ENCODE assay signal across 8 cellular contexts in the genomic region with DNA sequence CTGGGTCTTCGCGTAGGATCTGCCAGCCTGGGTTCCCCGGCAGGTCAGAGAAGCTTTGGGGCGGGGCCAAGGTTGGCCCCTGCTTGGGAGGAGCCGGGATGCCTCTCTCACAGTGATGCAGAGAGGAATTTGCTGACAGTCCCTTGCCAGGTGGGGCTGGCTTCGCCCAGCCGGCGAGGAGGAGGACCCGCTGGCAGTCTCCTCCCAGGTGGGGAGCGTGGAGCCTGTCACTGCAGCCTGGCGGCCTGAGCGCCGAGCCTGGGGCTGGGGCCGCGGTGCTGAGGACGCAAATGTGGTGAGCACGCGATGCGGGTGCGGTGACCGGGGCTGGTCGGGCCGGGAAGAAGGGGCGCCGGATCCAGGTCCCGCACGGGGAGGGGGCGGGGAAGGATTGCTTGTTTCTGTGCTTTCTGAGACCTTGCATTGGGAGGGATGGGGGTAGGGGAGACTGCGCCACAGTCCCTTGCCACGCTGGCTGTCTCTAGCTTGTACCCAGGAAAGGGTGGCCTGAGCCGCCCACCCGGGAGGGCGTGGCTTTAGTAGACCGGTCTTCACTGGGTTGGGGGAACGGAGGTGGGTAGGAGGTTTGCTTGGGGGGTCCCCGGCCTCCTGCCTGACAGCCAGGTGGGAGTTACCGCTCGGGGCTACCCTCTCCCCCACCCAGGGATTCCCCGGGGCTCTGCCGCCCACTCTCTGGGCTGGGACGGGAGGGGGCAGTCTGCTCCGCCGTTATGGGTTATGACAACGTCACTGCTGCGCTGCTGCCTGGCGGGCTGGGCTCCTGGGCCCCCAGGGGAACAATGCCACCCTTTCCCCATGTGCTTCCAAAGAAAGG. TPM values are rescaled to one million over a fixed set of nuclear protein-coding genes. Genes with fewer than 3 reads are reported as not detected.
DNase-seq lines count a peak whose midpoint lies in the region; ATAC-seq and TF ChIP-seq lines count a peak whose summit lies in the region.

A gene with protein sequence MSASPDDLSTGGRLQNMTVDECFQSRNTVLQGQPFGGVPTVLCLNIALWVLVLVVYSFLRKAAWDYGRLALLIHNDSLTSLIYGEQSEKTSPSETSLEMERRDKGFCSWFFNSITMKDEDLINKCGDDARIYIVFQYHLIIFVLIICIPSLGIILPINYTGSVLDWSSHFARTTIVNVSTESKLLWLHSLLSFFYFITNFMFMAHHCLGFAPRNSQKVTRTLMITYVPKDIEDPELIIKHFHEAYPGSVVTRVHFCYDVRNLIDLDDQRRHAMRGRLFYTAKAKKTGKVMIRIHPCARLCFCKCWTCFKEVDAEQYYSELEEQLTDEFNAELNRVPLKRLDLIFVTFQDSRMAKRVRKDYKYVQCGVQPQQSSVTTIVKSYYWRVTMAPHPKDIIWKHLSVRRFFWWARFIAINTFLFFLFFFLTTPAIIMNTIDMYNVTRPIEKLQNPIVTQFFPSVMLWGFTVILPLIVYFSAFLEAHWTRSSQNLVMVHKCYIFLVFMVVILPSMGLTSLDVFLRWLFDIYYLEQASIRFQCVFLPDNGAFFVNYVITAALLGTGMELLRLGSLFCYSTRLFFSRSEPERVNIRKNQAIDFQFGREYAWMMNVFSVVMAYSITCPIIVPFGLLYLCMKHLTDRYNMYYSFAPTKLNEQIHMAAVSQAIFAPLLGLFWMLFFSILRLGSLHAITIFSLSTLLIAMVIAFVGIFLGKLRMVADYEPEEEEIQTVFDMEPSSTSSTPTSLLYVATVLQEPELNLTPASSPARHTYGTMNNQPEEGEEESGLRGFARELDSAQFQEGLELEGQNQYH (plus strand): TSS at position 196 of the 835 bp plus-strand sequence. CDS start 37,016 bp downstream, outside the sequence.

- CTCF ChIA-PET in activated CD8-positive, alpha-beta memory T cell treated with anti-CD3 and anti-CD28 coated beads, Interleukin-2, amount 10 ng/mL, durations not matched to agents 7 days and 5 days (lab: Charles Lee), result no interaction called here

- in situ Hi-C loops in GM13976 (cut with MboI; ENCODE audit: low sequenced_read_pairs, unreplicated experiment), result no loop called here

- DNase-seq in GM13976 (ENCODE audit: low spot score) (peak; percentile 75), NCI-H748 treated with DMSO at 0.1 percent for 48 hours (lab: John Stamatoyannopoulos, UW) (peak; percentile 86), epithelial cell of proximal tubule (ENCODE audit: low read depth) (no peak), superior temporal gyrus (ENCODE audit: extremely low spot score) (peak; percentile 46)
- DNase-seq in activated CD8-positive, alpha-beta memory T cell treated with anti-CD3 and anti-CD28 coated beads, Interleukin-2, amount 10 ng/mL, durations not matched to agents 7 days and 5 days, result peak; percentile 68
- DNase-seq in natural killer cell treated with Interleukin-12 subunit alpha and Interleukin-12 subunit beta and Interleukin-15 and Interleukin-18, amount 100 ng/mL, for 72 hours (ENCODE audit: low spot score), result peak; percentile 67

- H3K36me3 Mint-ChIP-seq in activated CD8-positive, alpha-beta memory T cell treated with anti-CD3 and anti-CD28 coated beads, Interleukin-2, amount 10 ng/mL, durations not matched to agents 7 days and 5 days, result no peaks in the 10 kb centered on the region
- no peaks in the 10 kb centered on the region for H3K36me3 Mint-ChIP-seq in natural killer cell treated with Interleukin-12 subunit alpha and Interleukin-12 subunit beta and Interleukin-15 and Interleukin-18, amount 100 ng/mL, for 72 hours

- peak; percentile 55 for ATAC-seq in HG03575 (IDR thresholded peaks at IDR 0.05; ENCODE audit: extremely low read depth, insufficient number of reproducible peaks, low FRiP score, unreplicated experiment)
- ATAC-seq in activated CD8-positive, alpha-beta memory T cell treated with anti-CD3 and anti-CD28 coated beads, Interleukin-2, amount 10 ng/mL, durations not matched to agents 7 days and 5 days, result peak; percentile 86
- ATAC-seq in natural killer cell treated with Interleukin-12 subunit alpha and Interleukin-12 subunit beta and Interleukin-15 and Interleukin-18, amount 100 ng/mL, for 72 hours, result peak; percentile 68 to 77
- ATAC-seq in HG03095 (IDR thresholded peaks at IDR 0.05; ENCODE audit: unreplicated experiment), result no peak

- no peak within 1 kb of the TSS for H3K27ac Mint-ChIP-seq in activated CD8-positive, alpha-beta memory T cell treated with anti-CD3 and anti-CD28 coated beads, Interleukin-2, amount 10 ng/mL, durations not matched to agents 7 days and 5 days
- H3K27ac Mint-ChIP-seq in natural killer cell treated with Interleukin-12 subunit alpha and Interleukin-12 subunit beta and Interleukin-15 and Interleukin-18, amount 100 ng/mL, for 72 hours, result no peak within 1 kb of the TSS

- H3K4me3 ChIP-seq in epithelial cell of proximal tubule (ENCODE audit: low read depth, low read length), result peak within 1 kb of the TSS; percentile 59

- H3K4me3 Mint-ChIP-seq in activated CD8-positive, alpha-beta memory T cell treated with anti-CD3 and anti-CD28 coated beads, Interleukin-2, amount 10 ng/mL, durations not matched to agents 7 days and 5 days, result peak within 1 kb of the TSS; percentile 52
- peak within 1 kb of the TSS; percentile 63 for H3K4me3 Mint-ChIP-seq in natural killer cell treated with Interleukin-12 subunit alpha and Interleukin-12 subunit beta and Interleukin-15 and Interleukin-18, amount 100 ng/mL, for 72 hours

- no peaks in the 10 kb centered on the region for H3K9me3 Mint-ChIP-seq in activated CD8-positive, alpha-beta memory T cell treated with anti-CD3 and anti-CD28 coated beads, Interleukin-2, amount 10 ng/mL, durations not matched to agents 7 days and 5 days (ENCODE audit: low read depth)
- no peaks in the 10 kb centered on the region for H3K9me3 Mint-ChIP-seq in natural killer cell treated with Interleukin-12 subunit alpha and Interleukin-12 subunit beta and Interleukin-15 and Interleukin-18, amount 100 ng/mL, for 72 hours

- peaks cover 20% of the 10 kb centered on the region for H3K4me1 Mint-ChIP-seq in activated CD8-positive, alpha-beta memory T cell treated with anti-CD3 and anti-CD28 coated beads, Interleukin-2, amount 10 ng/mL, durations not matched to agents 7 days and 5 days
- peaks cover 4 to 21% of the 10 kb centered on the region in 2 donors for H3K4me1 Mint-ChIP-seq in natural killer cell treated with Interleukin-12 subunit alpha and Interleukin-12 subunit beta and Interleukin-15 and Interleukin-18, amount 100 ng/mL, for 72 hours (ENCODE audit: low read depth in 2 of 2)

- H3K27me3 Mint-ChIP-seq in activated CD8-positive, alpha-beta memory T cell treated with anti-CD3 and anti-CD28 coated beads, Interleukin-2, amount 10 ng/mL, durations not matched to agents 7 days and 5 days, result peaks cover 39% of the 10 kb centered on the region
- peaks cover 7 to 10% of the 10 kb centered on the region in 2 donors for H3K27me3 Mint-ChIP-seq in natural killer cell treated with Interleukin-12 subunit alpha and Interleukin-12 subunit beta and Interleukin-15 and Interleukin-18, amount 100 ng/mL, for 72 hours

- TF ChIP-seq CTCF in GM13976 (IDR thresholded peaks at IDR 0.05; ENCODE audit: borderline replicate concordance, control extremely low read depth, extremely low read depth, insufficient read depth, missing control alignments), result no peak
- TF ChIP-seq CTCF in epithelial cell of proximal tubule (conservative IDR thresholded peaks at IDR 0.05; ENCODE audit: low read depth, low read length), result no peak

RNA-seq across cellular contexts. Expression of the gene that starts here (rescaled TPM):
- total RNA-seq in activated CD8-positive, alpha-beta memory T cell treated with anti-CD3 and anti-CD28 coated beads, Interleukin-2, amount 10 ng/mL, durations not matched to agents 7 days and 5 days, result under 1 TPM; 0.14 to 0.50 TPM
- under 0.01 and 0.35 TPM in 2 replicates for total RNA-seq in epithelial cell of proximal tubule
- under 1 TPM; 0.12 to 0.84 TPM for total RNA-seq in natural killer cell treated with Interleukin-12 subunit alpha and Interleukin-12 subunit beta and Interleukin-15 and Interleukin-18, amount 100 ng/mL, for 72 hours

Comparison
In these comparisons a context has a peak if more than half of its experiments do, and no peak if none do; other contexts are left out.
1. Peak in DNase-seq and ATAC-seq in activated CD8-positive, alpha-beta memory T cell treated with anti-CD3 and anti-CD28 coated beads, Interleukin-2, amount 10 ng/mL, durations not matched to agents 7 days and 5 days; RNA of the gene not detected or under 1 TPM.
2. Peak in DNase-seq and ATAC-seq in natural killer cell treated with Interleukin-12 subunit alpha and Interleukin-12 subunit beta and Interleukin-15 and Interleukin-18, amount 100 ng/mL, for 72 hours; RNA of the gene not detected or under 1 TPM.